ENCODE assay signal across 18 cellular contexts in the genomic region with DNA sequence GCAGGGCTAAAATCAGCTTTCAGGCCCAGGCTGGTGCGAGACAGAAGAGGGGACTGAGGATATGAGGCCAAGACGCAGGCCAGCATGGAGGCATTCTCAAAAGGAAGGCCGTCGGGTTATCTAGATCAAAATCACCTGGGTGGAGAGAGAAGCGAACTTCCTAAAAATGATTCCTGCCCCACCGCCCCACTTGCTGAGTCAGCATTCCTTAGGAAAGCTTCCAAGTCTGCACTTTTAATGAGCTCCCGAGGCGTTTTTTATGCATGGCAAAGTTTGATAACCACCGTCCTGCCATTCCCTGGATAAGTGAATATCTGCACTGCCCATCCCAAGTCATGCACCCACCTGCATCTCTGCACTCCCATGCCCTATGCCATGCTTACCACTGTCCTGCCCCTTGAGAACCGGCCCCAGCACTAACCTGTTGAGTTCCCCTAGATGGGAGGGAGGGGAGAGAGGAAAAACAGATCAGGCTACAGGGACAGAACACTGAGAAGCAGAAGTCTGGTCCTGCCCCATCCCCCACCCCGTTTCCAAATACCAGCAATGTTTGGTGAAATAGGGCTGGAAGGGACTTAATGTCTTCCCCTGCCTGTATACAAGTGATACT. TPM values are rescaled to one million over a fixed set of nuclear protein-coding genes. Genes with fewer than 3 reads are reported as not detected.
DNase-seq lines count a peak whose midpoint lies in the region; FAIRE-seq and TF ChIP-seq lines count a peak whose summit lies in the region.
"Had no signal": no experiment of that assay in that cellular context is flagged by ENCODE, and none has a peak within 500 bp of the region (broad histone marks: within the 10 kb centered on the region; RNA-seq: fewer than 3 reads in every experiment).

No MANE protein-coding gene starts in this region.

- H4K8ac ChIP-seq in H1 (ENCODE audit: extremely low read depth, insufficient read depth, low read length), result no peak overlapping the region

- peak; percentile 10 for DNase-seq in NOMO-1 treated with DMSO at 0.1 percent for 48 hours (lab: John Stamatoyannopoulos, UW; ENCODE audit: unreplicated experiment)
- DNase-seq in NOMO-1 treated with dmso at 0.1 percent for 144 hours (lab: John Stamatoyannopoulos, UW; ENCODE audit: unreplicated experiment), result no peak
- peak; percentile 34 for DNase-seq in SKM-1 (lab: John Stamatoyannopoulos, UW; ENCODE audit: unreplicated experiment)
- DNase-seq in H1 (ENCODE audit: low read depth in 1 of 2, low spot score in 2 of 2), result no peak
- DNase-seq in stimulated activated CD4-positive, alpha-beta T cell treated with anti-CD3 and anti-CD28 coated beads, Interleukin-2, amount 100 ng/mL, for 48 hours, result no peak
- DNase-seq in GM19240 (ENCODE audit: insufficient read length, low spot score), result no peak
- no peak for DNase-seq in NCI-H526 (lab: John Stamatoyannopoulos, UW)
- DNase-seq: CD4-positive, alpha-beta memory T cell; DMS153; DMS79 treated with DMSO at 0.1 percent for 48 hours; GF-D8; GM23248; HCEC 1CT; HFFc6 had no signal

- POLR2A ChIA-PET in H1 (lab: Charles Lee; ENCODE audit: partially characterized antibody), result no interaction called here

- no peak overlapping the region for H3K56ac ChIP-seq in H1 (replicated peaks; ENCODE audit: insufficient read length, low read depth, low read length)

- CTCF ChIA-PET in H1 (lab: Charles Lee; ENCODE audit: partially characterized antibody), result interaction anchor here (0.8 to 1.3 kb wide), 2 partner anchors 164 to 180 kb away, joined by 3 to 5 read pairs; no protein-coding TSS in a partner anchor

- WGBS in H1 (ENCODE audit: extremely low coverage in 1 of 2, insufficient coverage in 1 of 2, insufficient read length in 1 of 2, insufficient replicate concordance in 2 of 2, low coverage in 1 of 2, low lambda C conversion rate in 2 of 2, missing lambda C conversion rate in 1 of 2), 2 experiments, result 90% methylated on average over 11 of the region's 11 CpGs; no CpG with 5 or more reads in 1 of the 2 experiments

- H2BK15ac ChIP-seq in H1 (ENCODE audit: low read length), result no peak overlapping the region

- H4K91ac ChIP-seq in H1 (replicated peaks; ENCODE audit: insufficient read length, low read length), result no peak overlapping the region

- no peak overlapping the region for H3K27ac ChIP-seq in H1 (ENCODE audit: low read depth, low read length)
- H3K27ac ChIP-seq: 22Rv1, BLaER1, GM23248 had no signal

- peaks cover 5% of the 10 kb centered on the region; the same call in 1 of the 2 replicates for H3K23me2 ChIP-seq in H1 (ENCODE audit: low read depth, low read length)

- no peak overlapping the region for H2AFZ ChIP-seq in H1 (ENCODE audit: low read length)
- H2AFZ ChIP-seq: GM23248 had no signal

- TF ChIP-seq EP300 in H1 (IDR thresholded peaks at IDR 0.05; ENCODE audit: borderline replicate concordance in 1 of 2, low read depth in 2 of 2, low read length in 2 of 2), result no peak

- no peak for TF ChIP-seq POLR2A in H1 (IDR thresholded peaks at IDR 0.05; ENCODE audit: control extremely low read depth in 1 of 2, low read depth in 2 of 2, low read length in 2 of 2)

- peaks cover 11 to 25% (median 18%) of the 10 kb centered on the region in 4 experiments for H3K27me3 ChIP-seq in H1 (replicated peaks in 1 of 4; ENCODE audit: control insufficient read depth in 3 of 4, extremely low read depth in 1 of 4, insufficient read depth in 3 of 4, low read length in 3 of 4)

- no peak overlapping the region for H3K4ac ChIP-seq in H1 (replicated peaks; ENCODE audit: insufficient read length, low read depth, low read length)

- H2BK5ac ChIP-seq in H1 (ENCODE audit: low read depth, low read length), result no peak overlapping the region

- H3K9me3 ChIP-seq in H1 (ENCODE audit: insufficient read depth in 2 of 2, low read depth in 1 of 2, low read length in 1 of 2), result no peaks in the 10 kb centered on the region

- H3K36me3 ChIP-seq in H1 (ENCODE audit: control insufficient read depth in 2 of 4, insufficient read depth in 4 of 4, low read length in 3 of 4), result no peaks in the 10 kb centered on the region
- H3K36me3 ChIP-seq: BLaER1 had no signal

- H4K20me1 ChIP-seq in H1 (replicated peaks in 1 of 2; ENCODE audit: control insufficient read depth in 1 of 2, insufficient read depth in 2 of 2, low read length in 2 of 2), result peaks cover 0 to 2% of the 10 kb centered on the region in 2 experiments
- H4K20me1 ChIP-seq: BLaER1 had no signal

- no peak for TF ChIP-seq RAD21 in H1 (IDR thresholded peaks at IDR 0.05 in 1 of 2, conservative IDR thresholded peaks at IDR 0.05 in 1 of 2; ENCODE audit: low read depth in 2 of 2, low read length in 2 of 2)

- H3K4me2 ChIP-seq in H1 (ENCODE audit: insufficient read depth in 1 of 2, low read depth in 2 of 2, low read length in 2 of 2), result no peak overlapping the region
- H3K4me2 ChIP-seq: BLaER1 had no signal

- no peak overlapping the region for H2AK5ac ChIP-seq in H1 (ENCODE audit: low read depth, low read length)

- H3K4me3 ChIP-seq in H1 (ENCODE audit: extremely low read depth in 1 of 4, insufficient read depth in 2 of 4, low read depth in 3 of 4, low read length in 4 of 4), result no peak overlapping the region
- H3K4me3 ChIP-seq: BLaER1, GM23248 had no signal

- no peak overlapping the region for H3K23ac ChIP-seq in H1 (ENCODE audit: insufficient read length)

- no peak overlapping the region for H4K5ac ChIP-seq in H1 (ENCODE audit: insufficient read length, low read depth, low read length)

- no peak overlapping the region for H3K14ac ChIP-seq in H1 (ENCODE audit: insufficient read length)

- no peaks in the 10 kb centered on the region for H3K79me2 ChIP-seq in H1 (ENCODE audit: control insufficient read depth in 1 of 2, insufficient read depth in 2 of 2, low read length in 2 of 2)

- no peak overlapping the region for H2BK120ac ChIP-seq in H1 (replicated peaks; ENCODE audit: low read depth, low read length)

- no peak for FAIRE-seq in H1 (lab: Jason Lieb, UNC)
- FAIRE-seq: H54, HTR-8/SVneo had no signal

- H3K79me1 ChIP-seq in H1 (ENCODE audit: low read depth, low read length), result no peaks in the 10 kb centered on the region

- no peak overlapping the region for H3K18ac ChIP-seq in H1 (ENCODE audit: extremely low read depth, low read length)

- H3K4me1 ChIP-seq in H1 (replicated peaks in 1 of 4; ENCODE audit: control insufficient read depth in 3 of 4, insufficient read depth in 4 of 4, low read length in 3 of 4), result no peaks in the 10 kb centered on the region; a peak in 1 of 7 replicates
- H3K4me1 ChIP-seq: BLaER1 had no signal

- H2BK12ac ChIP-seq in H1 (ENCODE audit: low read depth, low read length), result no peak overlapping the region

- no peak overlapping the region for H3K9ac ChIP-seq in H1 (replicated peaks in 1 of 4; ENCODE audit: extremely low read depth in 1 of 4, low read depth in 3 of 4, low read length in 3 of 4)
- H3K9ac ChIP-seq: BLaER1, GM23248 had no signal

- no peak overlapping the region for H2BK20ac ChIP-seq in H1 (ENCODE audit: low read length)

- TF ChIP-seq CTCF in H1 (IDR thresholded peaks at IDR 0.05; ENCODE audit: control extremely low read depth in 1 of 3, insufficient read depth in 1 of 3, low read depth in 1 of 3, low read length in 3 of 3), result no peak

TF ChIP-seq in H1, 55 proteins besides CTCF, POLR2A, EP300 and RAD21:
- no peak for TF ChIP-seq POLR2AphosphoS5 (IDR thresholded peaks at IDR 0.05; ENCODE audit: low read depth, low read length)
- peak; percentile 94 for TF ChIP-seq MAFK (IDR thresholded peaks at IDR 0.05; ENCODE audit: low read depth, low read length)
TF ChIP-seq in H1: peak in this region for 1.

RNA-seq across cellular contexts. Expression of a gene that starts 1.6 kb away (rescaled TPM):
- total RNA-seq in H1 (2021; fragmentation: NEBNext Ultra II Directional; extraction: Animal tissue kit (Norgen Biotek cat#: 25700)), result 14.0 and 18.1 TPM in 2 replicates
- 6.9 and 7.3 TPM in 2 replicates for polyA plus RNA-seq in H1 (2011; rRNA removed)
- polyA plus RNA-seq in H1 (2011; cell fraction: cytosol; rRNA removed), result 7.1 TPM
- 27.7 TPM for polyA plus RNA-seq in H1 (2011; cell fraction: nucleus; rRNA removed)
- polyA plus RNA-seq in H1 (2012, experiment 1 of 2), result 10.6 to 21.1 TPM (median 14.2 TPM) in 4 replicates
- 0.85 TPM for polyA plus RNA-seq in H1 (2012, experiment 2 of 2)
- 15.8 TPM for polyA plus RNA-seq in H1 (2013, experiment 1 of 2)
- polyA plus RNA-seq in H1 (2013, experiment 2 of 2), result 16.4 TPM
- 28.4 and 30.8 TPM in 2 replicates for polyA minus RNA-seq in H1 (2011; rRNA and poly(A)+ RNA removed)
- 13.1 TPM for polyA minus RNA-seq in H1 (2011; cell fraction: cytosol; rRNA and poly(A)+ RNA removed)
- 19.7 TPM for polyA minus RNA-seq in H1 (2011; cell fraction: nucleus; rRNA and poly(A)+ RNA removed)
- total RNA-seq: CD4-positive, alpha-beta memory T cell had no signal
- polyA plus RNA-seq: CD4-positive, alpha-beta memory T cell had no signal

Comparison
In these comparisons a context has a peak if more than half of its experiments do, and no peak if none do; other contexts are left out.
1. DNase-seq: peak in NOMO-1 treated with DMSO at 0.1 percent for 48 hours (single experiment) and SKM-1 (single experiment); none in NOMO-1 treated with dmso at 0.1 percent for 144 hours (single experiment), H1 (0 of 2), stimulated activated CD4-positive, alpha-beta T cell treated with anti-CD3 and anti-CD28 coated beads, Interleukin-2, amount 100 ng/mL, for 48 hours (0 of 2), GM19240 (single experiment) and NCI-H526 (0 of 2).